ENCODE assay signal across 20 cellular contexts in the genomic region with DNA sequence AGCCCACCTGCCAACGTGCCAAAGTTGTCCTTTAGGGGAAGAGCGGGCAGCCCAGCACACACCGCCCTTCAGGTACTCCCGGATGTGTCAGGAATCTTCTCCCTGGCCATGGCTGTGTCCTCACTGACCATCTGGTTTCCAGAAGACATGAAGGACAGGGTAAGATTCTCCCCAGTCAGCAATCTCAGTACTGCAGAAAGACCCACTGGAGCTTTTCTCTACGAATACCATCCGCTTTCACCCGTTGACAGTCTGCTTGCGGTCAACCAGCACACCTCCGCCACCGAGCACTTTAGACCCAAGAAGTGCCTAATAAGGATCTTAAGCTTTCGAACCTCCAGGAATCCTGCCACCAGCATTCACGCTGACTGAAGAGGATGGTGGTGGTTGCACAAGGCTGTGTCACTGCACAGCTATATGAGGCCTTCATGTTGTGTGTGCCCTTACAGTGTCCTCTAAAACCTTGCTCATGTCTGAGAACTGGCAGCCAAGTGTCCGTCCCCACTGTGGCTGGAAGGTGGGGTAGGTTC.
"Had no signal": no experiment of that assay in that cellular context is flagged by ENCODE, and none has a peak within 500 bp of the region (broad histone marks: within the 10 kb centered on the region; RNA-seq: fewer than 3 reads in every experiment).

No MANE protein-coding gene starts in this region.

- H3K36me3 Mint-ChIP-seq: natural killer cell had no signal

- H3K27ac ChIP-seq: body of pancreas, esophagus squamous epithelium, heart right ventricle, thyroid gland, uterus had no signal

- H3K27ac Mint-ChIP-seq: immature natural killer cell had no signal

- H3K9me3 ChIP-seq: body of pancreas, esophagus squamous epithelium, heart right ventricle, thyroid gland, uterus had no signal

- H3K4me3 Mint-ChIP-seq: activated CD8-positive, alpha-beta T cell treated with anti-CD3 and anti-CD28 coated beads, Interleukin-2, amount 10 ng/mL, durations not matched to agents 7 days and 5 days; activated naive CD8-positive, alpha-beta T cell; effector memory CD8-positive, alpha-beta T cell; immature natural killer cell; natural killer cell had no signal

- DNase-seq: activated CD4-positive, alpha-beta T cell treated with anti-CD3 and anti-CD28 coated beads for 48 hours; activated CD4-positive, CD25-positive, alpha-beta regulatory T cell; activated CD8-positive, alpha-beta memory T cell treated with anti-CD3 and anti-CD28 coated beads, Interleukin-2, amount 50 U/mL, for 48 hours; activated CD8-positive, alpha-beta T cell treated with anti-CD3 and anti-CD28 coated beads, Interleukin-2, amount 10 ng/mL, durations not matched to agents 7 days and 5 days; activated gamma-delta T cell; amygdala; body of pancreas; caudate nucleus; effector memory CD8-positive, alpha-beta T cell; esophagus squamous epithelium; heart right ventricle; immature natural killer cell; natural killer cell; posterior cingulate gyrus; stimulated activated naive CD4-positive, alpha-beta T cell treated with Interleukin-2 at 50 U/mL for 16 hours; T-helper 1 cell; T1000; uterus had no signal

- ATAC-seq: activated CD8-positive, alpha-beta T cell treated with anti-CD3 and anti-CD28 coated beads, Interleukin-2, amount 10 ng/mL, durations not matched to agents 7 days and 5 days; body of pancreas; effector memory CD8-positive, alpha-beta T cell; natural killer cell had no signal

- H3K27me3 ChIP-seq: body of pancreas, thyroid gland had no signal

- H3K36me3 ChIP-seq: uterus had no signal

- H3K4me1 ChIP-seq: uterus had no signal

- H3K9me3 Mint-ChIP-seq: effector memory CD8-positive, alpha-beta T cell; immature natural killer cell; natural killer cell had no signal

- H3K4me3 ChIP-seq: body of pancreas, esophagus squamous epithelium, heart right ventricle, thyroid gland, uterus had no signal
